ENCODE assay signal across 1 cellular context in the genomic region with DNA sequence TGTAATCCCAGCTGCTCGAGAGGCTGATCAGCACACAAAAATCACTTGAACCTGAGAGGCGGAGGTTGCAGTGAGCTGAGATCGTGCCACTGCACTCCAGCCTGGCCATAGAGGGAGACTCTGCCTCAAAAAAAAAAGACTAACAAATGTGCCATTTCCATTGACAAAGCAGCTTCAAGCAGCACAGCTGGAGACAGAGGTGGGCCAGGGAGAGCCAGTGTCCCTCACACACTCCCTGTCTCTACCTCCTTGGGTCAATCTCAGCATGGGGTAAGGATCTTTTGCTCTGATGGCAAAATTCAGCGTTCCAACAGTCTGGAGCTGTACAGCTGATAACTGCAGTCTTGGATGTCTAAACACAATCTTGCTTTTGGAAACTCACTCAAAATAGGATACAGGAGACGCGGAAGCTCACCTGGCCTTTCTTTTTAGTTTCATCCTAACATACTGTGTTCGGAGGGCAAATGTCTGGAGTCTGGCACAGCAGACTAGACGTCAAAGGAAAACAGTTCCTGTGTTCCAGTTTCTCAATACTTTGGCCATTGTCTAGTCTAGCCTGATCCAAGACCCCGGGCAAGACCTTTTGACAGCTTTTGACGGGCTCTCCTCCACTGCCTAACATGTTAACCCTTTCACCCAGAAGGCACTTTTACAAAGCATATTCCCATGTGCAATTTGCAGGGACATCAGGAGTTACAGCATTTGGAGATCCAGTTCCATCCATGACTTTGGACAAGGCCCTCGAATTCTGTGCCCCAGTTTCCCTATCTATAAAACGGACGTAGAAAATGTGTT.
TF ChIP-seq lines count a peak whose summit lies in the region.

No MANE protein-coding gene starts in this region.

TF ChIP-seq in GM23338, 12 proteins besides CTCF, POLR2A, EP300 and RAD21 (continued from another document):
- TF ChIP-seq, protein P1, sequence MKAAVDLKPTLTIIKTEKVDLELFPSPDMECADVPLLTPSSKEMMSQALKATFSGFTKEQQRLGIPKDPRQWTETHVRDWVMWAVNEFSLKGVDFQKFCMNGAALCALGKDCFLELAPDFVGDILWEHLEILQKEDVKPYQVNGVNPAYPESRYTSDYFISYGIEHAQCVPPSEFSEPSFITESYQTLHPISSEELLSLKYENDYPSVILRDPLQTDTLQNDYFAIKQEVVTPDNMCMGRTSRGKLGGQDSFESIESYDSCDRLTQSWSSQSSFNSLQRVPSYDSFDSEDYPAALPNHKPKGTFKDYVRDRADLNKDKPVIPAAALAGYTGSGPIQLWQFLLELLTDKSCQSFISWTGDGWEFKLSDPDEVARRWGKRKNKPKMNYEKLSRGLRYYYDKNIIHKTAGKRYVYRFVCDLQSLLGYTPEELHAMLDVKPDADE (IDR thresholded peaks at IDR 0.05): no peak
